Comparison of ENCODE assay signal across 25 cellular contexts in the genomic region with DNA sequence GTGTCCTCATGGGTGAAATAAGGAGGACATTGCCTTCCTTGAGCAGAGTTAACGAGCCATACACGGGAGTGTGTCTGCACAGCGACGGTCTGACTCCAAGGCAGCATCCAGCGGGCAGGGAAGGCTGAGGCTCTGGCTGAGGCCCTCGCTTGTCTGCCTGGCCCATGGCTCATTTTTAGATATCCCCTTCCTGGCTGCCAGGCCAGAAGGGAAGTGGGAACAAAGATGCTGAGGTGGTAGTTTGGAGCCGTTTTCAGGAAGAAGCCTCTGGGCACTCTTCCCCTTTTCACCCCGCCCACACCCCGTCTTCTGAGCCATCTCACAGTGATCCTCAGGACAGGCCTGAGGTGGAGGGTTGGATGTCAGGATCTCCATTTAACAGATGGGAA. TPM values are rescaled to one million over a fixed set of nuclear protein-coding genes. Genes with fewer than 3 reads are reported as not detected.
DNase-seq lines count a peak whose midpoint lies in the region; ATAC-seq, FAIRE-seq and TF ChIP-seq lines count a peak whose summit lies in the region.
"Had no signal": no experiment of that assay in that cellular context is flagged by ENCODE, and none has a peak within 500 bp of the region (broad histone marks: within the 10 kb centered on the region; RNA-seq: fewer than 3 reads in every experiment).

No MANE protein-coding gene starts in this region.

- no peak overlapping the region for H3K4me2 ChIP-seq in HepG2 (ENCODE audit: low read depth, low read length)

- no peak for TF ChIP-seq CTCF in HepG2 (CRISPR knock-in tag; IDR thresholded peaks at IDR 0.05)

- peaks cover 99% of the 10 kb centered on the region for H3K4me1 ChIP-seq in HepG2 (ENCODE audit: insufficient read depth, low read length)

- no peak overlapping the region for H3K4me3 ChIP-seq in HepG2 (replicated peaks in 1 of 3; ENCODE audit: insufficient read depth in 1 of 3, low read depth in 2 of 3, low read length in 3 of 3)

- H3K9me3 ChIP-seq in HepG2 (ENCODE audit: low read length) = no peaks in the 10 kb centered on the region

- CTCF ChIA-PET in HepG2 (lab: Yijun Ruan, JAX; ENCODE audit: low intra/inter-chr PET ratio, low total read pairs) = no interaction called here

- H3K27ac ChIP-seq in HepG2 (ENCODE audit: extremely low read length, insufficient read depth, low read length) (no peak overlapping the region), substantia nigra (ENCODE audit: low read depth, low read length, poor library complexity, severe bottlenecking) (peak overlapping the region; percentile 2)
- H3K27ac ChIP-seq: C4-2B, RWPE1 had no signal

- intact Hi-C loops in HepG2 (cut with micrococcal nuclease; ENCODE audit: unreplicated experiment) = no loop called here

- H3K36me3 Mint-ChIP-seq in activated naive CD8-positive, alpha-beta T cell treated with anti-CD3 and anti-CD28 coated beads, Interleukin-2, amount 50 U/mL, for 24 hours (ENCODE audit: low read depth) = no peaks in the 10 kb centered on the region
- H3K36me3 Mint-ChIP-seq: naive thymus-derived CD8-positive, alpha-beta T cell had no signal

- TF ChIP-seq POLR2A in HepG2 (IDR thresholded peaks at IDR 0.05; ENCODE audit: insufficient read depth in 1 of 2, low read depth in 2 of 2, low read length in 2 of 2) = no peak

- no peaks in the 10 kb centered on the region for H3K9me3 Mint-ChIP-seq in activated naive CD8-positive, alpha-beta T cell treated with anti-CD3 and anti-CD28 coated beads, Interleukin-2, amount 50 U/mL, for 24 hours
- H3K9me3 Mint-ChIP-seq: H9; naive thymus-derived CD8-positive, alpha-beta T cell; T-helper 1 cell treated with Interleukin-12 subunit alpha and Interleukin-12 subunit beta and Interleukin-4 antibody, amounts not matched to agents 30 μg/mL and 1 μg/mL, for 36 hours had no signal

- H2AFZ ChIP-seq in HepG2 (ENCODE audit: low read length) = no peak overlapping the region

- ATAC-seq in HepG2 = no peak
- no peak for ATAC-seq in activated naive CD8-positive, alpha-beta T cell treated with anti-CD3 and anti-CD28 coated beads, Interleukin-2, amount 50 U/mL, for 24 hours
- ATAC-seq: activated CD4-positive, CD25-positive, alpha-beta regulatory T cell treated with anti-CD3 and anti-CD28 coated beads, Interleukin-2, amount 50 U/mL, for 24 hours; naive thymus-derived CD8-positive, alpha-beta T cell had no signal

- FAIRE-seq in HepG2 (lab: Jason Lieb, UNC) = no peak
- FAIRE-seq in HTR-8/SVneo (lab: Jason Lieb, UNC) = no peak
- FAIRE-seq: kidney had no signal

- no peak overlapping the region for H3K9ac ChIP-seq in HepG2 (ENCODE audit: insufficient read depth, low read depth, low read length)

- DNase-seq in SKM-1 treated with dmso at 0.1 percent for 144 hours (lab: John Stamatoyannopoulos, UW; ENCODE audit: unreplicated experiment) (peak; percentile 14), SKM-1 (lab: John Stamatoyannopoulos, UW; ENCODE audit: unreplicated experiment) (no peak), UCSD-AML1 (lab: John Stamatoyannopoulos, UW; ENCODE audit: unreplicated experiment) (peak; percentile 50), HepG2 (ENCODE audit: low spot score) (no peak), substantia nigra (lab: John Stamatoyannopoulos, UW) (peak in 18 of 49 donors; percentile 4 to 59 (median 24)), HTR-8/SVneo (ENCODE audit: insufficient read length, low spot score) (no peak), D341Med (ENCODE audit: low spot score) (no peak)
- no peak for DNase-seq in activated naive CD8-positive, alpha-beta T cell treated with anti-CD3 and anti-CD28 coated beads, Interleukin-2, amount 50 U/mL, for 24 hours
- DNase-seq: activated CD8-positive, alpha-beta memory T cell treated with anti-CD3 and anti-CD28 coated beads, Interleukin-2, amount 50 U/mL, for 4 hours; activated naive CD4-positive, alpha-beta T cell; cortex of kidney; H9; kidney; NCI-H1930; stimulated activated CD4-positive, alpha-beta T cell treated with anti-CD3 and anti-CD28 coated beads, Interleukin-12 subunit alpha, Interleukin-12 subunit beta, amount 100 ng/mL, for 4 hours; stimulated activated naive CD4-positive, alpha-beta T cell treated with Interleukin-2 at 50 U/mL for 16 hours had no signal

- no peak for TF ChIP-seq EP300 in HepG2 (IDR thresholded peaks at IDR 0.05; ENCODE audit: low read depth in 2 of 2, low read length in 2 of 2)
- TF ChIP-seq EP300 in HepG2 (CRISPR knock-in tag; IDR thresholded peaks at IDR 0.05; ENCODE audit: borderline replicate concordance) = no peak

- H3K79me2 ChIP-seq in HepG2 (ENCODE audit: insufficient read depth, low read length) = peaks cover 9% of the 10 kb centered on the region

- no peaks in the 10 kb centered on the region for H3K36me3 ChIP-seq in HepG2 (replicated peaks in 1 of 2; ENCODE audit: control insufficient read depth in 1 of 2, insufficient read depth in 2 of 2, low read length in 2 of 2)

- POLR2A ChIA-PET in HepG2 (lab: Yijun Ruan, JAX) = interaction anchor here (2.1 to 8.6 kb wide), 4 partner anchors 8 to 57 kb away, joined by 10 to 163 read pairs (median 20); no protein-coding TSS in a partner anchor

- no peak overlapping the region for H3K4me3 Mint-ChIP-seq in activated naive CD8-positive, alpha-beta T cell treated with anti-CD3 and anti-CD28 coated beads, Interleukin-2, amount 50 U/mL, for 24 hours
- H3K4me3 Mint-ChIP-seq: H9; naive thymus-derived CD8-positive, alpha-beta T cell; T-helper 1 cell treated with Interleukin-12 subunit alpha and Interleukin-12 subunit beta and Interleukin-4 antibody, amounts not matched to agents 30 μg/mL and 1 μg/mL, for 36 hours had no signal

- in situ Hi-C loops in HepG2 (cut with HindIII; ENCODE audit: extremely low pct_ligation_motif_present, low pct_unique_long_range_greater_than_20kb) = loop anchor here (5.0 kb wide), 1 partner anchor 54 kb away; no protein-coding TSS in a partner anchor

- H3K27ac Mint-ChIP-seq in activated naive CD8-positive, alpha-beta T cell treated with anti-CD3 and anti-CD28 coated beads, Interleukin-2, amount 50 U/mL, for 24 hours = no peak overlapping the region
- H3K27ac Mint-ChIP-seq: H9; T-helper 1 cell treated with Interleukin-12 subunit alpha and Interleukin-12 subunit beta and Interleukin-4 antibody, amounts not matched to agents 30 μg/mL and 1 μg/mL, for 36 hours had no signal

- BruUV-seq in HepG2 (replicated peaks; lab: Mats Ljungman, UMichigan) = no TSS peak

- 96% methylated on average over 7 of the region's 9 CpGs for WGBS in HepG2 (ENCODE audit: low lambda C conversion rate)

- peaks cover 15% of the 10 kb centered on the region for H3K4me1 Mint-ChIP-seq in activated naive CD8-positive, alpha-beta T cell treated with anti-CD3 and anti-CD28 coated beads, Interleukin-2, amount 50 U/mL, for 24 hours

- no peaks in the 10 kb centered on the region for H3K27me3 ChIP-seq in HepG2 (ENCODE audit: control insufficient read depth in 1 of 2, insufficient read depth in 2 of 2, low read length in 2 of 2)

- H3K27me3 Mint-ChIP-seq in activated naive CD8-positive, alpha-beta T cell treated with anti-CD3 and anti-CD28 coated beads, Interleukin-2, amount 50 U/mL, for 24 hours = peaks cover 10% of the 10 kb centered on the region

- no peaks in the 10 kb centered on the region for H4K20me1 ChIP-seq in HepG2 (ENCODE audit: insufficient read depth, low read length)

- TF ChIP-seq RAD21 in HepG2 (CRISPR knock-in tag; IDR thresholded peaks at IDR 0.05) = no peak

RNA-seq across cellular contexts. Expression of a gene that starts 3.0 kb away (rescaled TPM):
- 7.6 and 15.3 TPM in 2 replicates for total RNA-seq in HepG2 (2016; rRNA removed; fragmentation: Illumina TruSeq; extraction: Trizol)
- 3.0 and 3.2 TPM in 2 replicates for total RNA-seq in HepG2 (2016; cell fraction: cytosol; rRNA removed; fragmentation: Illumina TruSeq; extraction: Trizol; ENCODE audit: low read depth)
- total RNA-seq in HepG2 (2016; cell fraction: insoluble cytoplasmic fraction; rRNA removed; fragmentation: Illumina TruSeq; extraction: Trizol) = 6.7 and 16.4 TPM in 2 replicates
- 6.2 TPM in 2 replicates for total RNA-seq in HepG2 (2016; cell fraction: membrane; rRNA removed; fragmentation: Illumina TruSeq; extraction: Trizol)
- total RNA-seq in HepG2 (2016; cell fraction: nucleus; rRNA removed; fragmentation: Illumina TruSeq; extraction: Trizol) = 24.2 and 24.5 TPM in 2 replicates
- polyA plus RNA-seq in HepG2 (2011; rRNA removed) = 19.8 and 29.6 TPM in 2 replicates
- 15.0 and 15.3 TPM in 2 replicates for polyA plus RNA-seq in HepG2 (2011; cell fraction: cytosol; rRNA removed)
- polyA plus RNA-seq in HepG2 (2011; cell fraction: nucleus; rRNA removed) = 80.8 and 94.5 TPM in 2 replicates
- polyA plus RNA-seq in HepG2 (2012) = 21.7 and 35.0 TPM in 2 replicates
- polyA plus RNA-seq in HepG2 (2016; cell fraction: cytosol; fragmentation: Illumina TruSeq; extraction: Trizol; ENCODE audit: low read depth) = 0.64 and 1.2 TPM in 2 replicates
- polyA plus RNA-seq in HepG2 (2016; cell fraction: insoluble cytoplasmic fraction; fragmentation: Illumina TruSeq; extraction: Trizol; ENCODE audit: low read depth) = 4.1 and 5.6 TPM in 2 replicates
- 2.4 and 2.9 TPM in 2 replicates for polyA plus RNA-seq in HepG2 (2016; cell fraction: membrane; fragmentation: Illumina TruSeq; extraction: Trizol; ENCODE audit: low read depth)
- 31.9 and 32.0 TPM in 2 replicates for polyA plus RNA-seq in HepG2 (2016; cell fraction: nucleus; fragmentation: Illumina TruSeq; extraction: Trizol; ENCODE audit: insufficient read depth, low read depth)
- 0.09 and 55.4 TPM in 2 replicates for polyA minus RNA-seq in HepG2 (2011; rRNA and poly(A)+ RNA removed; ENCODE audit: low replicate concordance)
- 11.1 and 12.3 TPM in 2 replicates for polyA minus RNA-seq in HepG2 (2011; cell fraction: cytosol; rRNA and poly(A)+ RNA removed)
- polyA minus RNA-seq in HepG2 (2011; cell fraction: nucleus; rRNA and poly(A)+ RNA removed) = 33.2 and 42.0 TPM in 2 replicates
- total RNA-seq: H9 had no signal
- polyA plus RNA-seq: naive thymus-derived CD8-positive, alpha-beta T cell had no signal

RNA-seq across cellular contexts. Expression of a gene that starts 51.2 kb away (rescaled TPM):
- total RNA-seq in HepG2 (2016; rRNA removed; fragmentation: Illumina TruSeq; extraction: Trizol) = not detected in 2 replicates
- not detected in 2 replicates for total RNA-seq in HepG2 (2016; cell fraction: cytosol; rRNA removed; fragmentation: Illumina TruSeq; extraction: Trizol; ENCODE audit: low read depth)
- not detected in 2 replicates for total RNA-seq in HepG2 (2016; cell fraction: insoluble cytoplasmic fraction; rRNA removed; fragmentation: Illumina TruSeq; extraction: Trizol)
- total RNA-seq in HepG2 (2016; cell fraction: membrane; rRNA removed; fragmentation: Illumina TruSeq; extraction: Trizol) = not detected in 2 replicates
- not detected in 2 replicates for total RNA-seq in HepG2 (2016; cell fraction: nucleus; rRNA removed; fragmentation: Illumina TruSeq; extraction: Trizol)
- polyA plus RNA-seq in HepG2 (2011; rRNA removed) = not detected in 2 replicates
- not detected in 2 replicates for polyA plus RNA-seq in HepG2 (2011; cell fraction: cytosol; rRNA removed)
- polyA plus RNA-seq in HepG2 (2011; cell fraction: nucleus; rRNA removed) = not detected in 2 replicates
- not detected in 2 replicates for polyA plus RNA-seq in HepG2 (2012)
- not detected in 2 replicates for polyA plus RNA-seq in HepG2 (2016; cell fraction: cytosol; fragmentation: Illumina TruSeq; extraction: Trizol; ENCODE audit: low read depth)
- polyA plus RNA-seq in HepG2 (2016; cell fraction: insoluble cytoplasmic fraction; fragmentation: Illumina TruSeq; extraction: Trizol; ENCODE audit: low read depth) = not detected in 2 replicates
- polyA plus RNA-seq in HepG2 (2016; cell fraction: membrane; fragmentation: Illumina TruSeq; extraction: Trizol; ENCODE audit: low read depth) = not detected in 2 replicates
- not detected in 2 replicates for polyA plus RNA-seq in HepG2 (2016; cell fraction: nucleus; fragmentation: Illumina TruSeq; extraction: Trizol; ENCODE audit: insufficient read depth, low read depth)
- not detected in 2 replicates for polyA minus RNA-seq in HepG2 (2011; rRNA and poly(A)+ RNA removed; ENCODE audit: low replicate concordance)
- polyA minus RNA-seq in HepG2 (2011; cell fraction: cytosol; rRNA and poly(A)+ RNA removed) = not detected in 2 replicates
- polyA minus RNA-seq in HepG2 (2011; cell fraction: nucleus; rRNA and poly(A)+ RNA removed) = not detected in 2 replicates
- total RNA-seq: A172; H9; kidney; naive thymus-derived CD8-positive, alpha-beta T cell; posterior vena cava had no signal
- polyA plus RNA-seq: esophagus; naive thymus-derived CD8-positive, alpha-beta T cell; urinary bladder had no signal

Comparison
In these comparisons a context has a peak if more than half of its experiments do, and no peak if none do; other contexts are left out.
1. DNase-seq: peak in SKM-1 treated with dmso at 0.1 percent for 144 hours (single experiment) and UCSD-AML1 (single experiment); none in SKM-1 (single experiment), HepG2 (single experiment), activated naive CD8-positive, alpha-beta T cell treated with anti-CD3 and anti-CD28 coated beads, Interleukin-2, amount 50 U/mL, for 24 hours (single experiment), HTR-8/SVneo (single experiment) and D341Med (single experiment).